8 cellular contexts compared by ENCODE assay signal in the genomic region with DNA sequence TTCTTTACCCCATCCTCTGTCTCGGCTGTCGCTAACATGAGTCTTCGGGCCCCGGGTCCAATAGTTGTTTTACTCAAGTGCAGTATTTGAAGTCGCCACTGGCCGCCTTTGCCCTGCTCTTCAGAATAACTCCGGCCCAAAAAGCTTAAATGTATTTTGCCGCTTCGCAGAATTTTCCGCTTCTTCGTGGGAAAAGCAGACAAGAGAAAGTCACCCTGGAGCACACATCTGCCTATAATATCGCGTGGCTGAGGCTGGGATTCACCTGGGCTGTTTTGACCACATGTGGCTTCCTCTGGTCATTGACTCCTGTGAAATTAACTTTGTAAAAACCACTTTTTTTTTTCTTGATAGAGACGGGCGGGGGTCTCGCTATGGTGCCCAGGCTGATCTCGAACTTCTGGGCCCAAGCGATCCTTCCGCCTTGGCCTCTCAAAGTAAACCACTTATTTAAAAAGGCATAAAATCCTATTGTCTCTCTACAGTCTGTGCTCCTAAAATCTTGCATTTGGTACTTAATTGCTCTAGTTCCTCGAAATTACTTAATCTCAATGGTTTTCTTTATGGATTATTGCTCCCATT. TPM values are rescaled to one million over a fixed set of nuclear protein-coding genes. Genes with fewer than 3 reads are reported as not detected.
DNase-seq lines count a peak whose midpoint lies in the region; ATAC-seq, FAIRE-seq and TF ChIP-seq lines count a peak whose summit lies in the region.

No MANE protein-coding gene starts in this region.

- FAIRE-seq in kidney (lab: Jason Lieb, UNC): no peak

- H3K4me1 ChIP-seq in kidney (ENCODE audit: control insufficient read depth in 1 of 2, insufficient read depth in 1 of 2, low read depth in 1 of 2, low read length in 2 of 2) (peaks cover 5 to 11% of the 10 kb centered on the region in 2 donors), suprapubic skin (peaks cover 28% of the 10 kb centered on the region)

- no peak for TF ChIP-seq POLR2A in suprapubic skin (IDR thresholded peaks at IDR 0.05)

- peak overlapping the region; percentile 95 for H3K4me3 Mint-ChIP-seq in activated CD4-positive, alpha-beta T cell treated with anti-CD3 and anti-CD28 coated beads, Interleukin-2, amount 10 ng/mL, durations not matched to agents 24 days and 14 days
- peak overlapping the region; percentile 92 for H3K4me3 Mint-ChIP-seq in activated naive CD8-positive, alpha-beta T cell treated with anti-CD3 and anti-CD28 coated beads, Interleukin-2, amount 10 ng/mL, durations not matched to agents 7 days and 5 days

- H3K27ac ChIP-seq in kidney (ENCODE audit: low read depth in 2 of 2, low read length in 2 of 2) (peak overlapping the region; percentile 62 to 67), suprapubic skin (peak overlapping the region; percentile 81)

- H3K9ac ChIP-seq in kidney (ENCODE audit: low read length in 2 of 2): peak overlapping the region in 1 of 2 donors; percentile 59

- no peak for TF ChIP-seq EP300 in suprapubic skin (IDR thresholded peaks at IDR 0.05)

- H3K4me1 Mint-ChIP-seq in activated CD4-positive, alpha-beta T cell treated with anti-CD3 and anti-CD28 coated beads, Interleukin-2, amount 10 ng/mL, durations not matched to agents 24 days and 14 days: peaks cover 27% of the 10 kb centered on the region
- peaks cover 25% of the 10 kb centered on the region for H3K4me1 Mint-ChIP-seq in activated naive CD8-positive, alpha-beta T cell treated with anti-CD3 and anti-CD28 coated beads, Interleukin-2, amount 10 ng/mL, durations not matched to agents 7 days and 5 days

- peak overlapping the region; percentile 96 for H3K27ac Mint-ChIP-seq in activated CD4-positive, alpha-beta T cell treated with anti-CD3 and anti-CD28 coated beads, Interleukin-2, amount 10 ng/mL, durations not matched to agents 24 days and 14 days
- peak overlapping the region; percentile 90 for H3K27ac Mint-ChIP-seq in activated naive CD8-positive, alpha-beta T cell treated with anti-CD3 and anti-CD28 coated beads, Interleukin-2, amount 10 ng/mL, durations not matched to agents 7 days and 5 days

- no peaks in the 10 kb centered on the region for H3K9me3 ChIP-seq in kidney (ENCODE audit: control insufficient read depth in 1 of 2, low read length in 2 of 2)
- no peaks in the 10 kb centered on the region for H3K9me3 ChIP-seq in suprapubic skin

- peak; percentile 0 for ATAC-seq in HG03378 (IDR thresholded peaks at IDR 0.05; ENCODE audit: unreplicated experiment)
- ATAC-seq in activated naive CD8-positive, alpha-beta T cell treated with anti-CD3 and anti-CD28 coated beads, Interleukin-2, amount 10 ng/mL, durations not matched to agents 7 days and 5 days (ENCODE audit: low read depth): no peak

- POLR2A ChIA-PET in activated naive CD8-positive, alpha-beta T cell treated with anti-CD3 and anti-CD28 coated beads, Interleukin-2, amount 10 ng/mL, durations not matched to agents 7 days and 5 days (lab: Charles Lee): interaction anchor here (1.0 to 1.2 kb wide), 2 partner anchors 17 to 197 kb away, joined by 4 to 5 read pairs; no protein-coding TSS in a partner anchor

- peaks cover 19% of the 10 kb centered on the region for H3K36me3 Mint-ChIP-seq in activated CD4-positive, alpha-beta T cell treated with anti-CD3 and anti-CD28 coated beads, Interleukin-2, amount 10 ng/mL, durations not matched to agents 24 days and 14 days (ENCODE audit: low read depth)
- peaks cover 21% of the 10 kb centered on the region for H3K36me3 Mint-ChIP-seq in activated naive CD8-positive, alpha-beta T cell treated with anti-CD3 and anti-CD28 coated beads, Interleukin-2, amount 10 ng/mL, durations not matched to agents 7 days and 5 days

- no peaks in the 10 kb centered on the region for H3K27me3 Mint-ChIP-seq in activated CD4-positive, alpha-beta T cell treated with anti-CD3 and anti-CD28 coated beads, Interleukin-2, amount 10 ng/mL, durations not matched to agents 24 days and 14 days
- no peaks in the 10 kb centered on the region for H3K27me3 Mint-ChIP-seq in activated naive CD8-positive, alpha-beta T cell treated with anti-CD3 and anti-CD28 coated beads, Interleukin-2, amount 10 ng/mL, durations not matched to agents 7 days and 5 days

- TF ChIP-seq CTCF in kidney (IDR thresholded peaks at IDR 0.05; ENCODE audit: borderline replicate concordance, extremely low read depth, insufficient read depth) (no peak), suprapubic skin (IDR thresholded peaks at IDR 0.05) (no peak)

- H3K36me3 ChIP-seq in kidney (ENCODE audit: control insufficient read depth in 1 of 2, insufficient read depth in 2 of 2, low read length in 2 of 2) (no peaks in the 10 kb centered on the region), suprapubic skin (no peaks in the 10 kb centered on the region)

- intact Hi-C loops in activated CD4-positive, alpha-beta T cell treated with anti-CD3 and anti-CD28 coated beads, Interleukin-2, amount 10 ng/mL, durations not matched to agents 24 days and 14 days (cut with micrococcal nuclease): loop anchor here (1.0 to 10.0 kb wide), 6 partner anchors 115 to 1151 kb away; a partner anchor contains a TSS
- intact Hi-C loops in kidney (cut with DNase I): no loop called here

- no peaks in the 10 kb centered on the region for H3K9me3 Mint-ChIP-seq in activated CD4-positive, alpha-beta T cell treated with anti-CD3 and anti-CD28 coated beads, Interleukin-2, amount 10 ng/mL, durations not matched to agents 24 days and 14 days
- no peaks in the 10 kb centered on the region for H3K9me3 Mint-ChIP-seq in activated naive CD8-positive, alpha-beta T cell treated with anti-CD3 and anti-CD28 coated beads, Interleukin-2, amount 10 ng/mL, durations not matched to agents 7 days and 5 days

- 14% methylated on average over 16 of the region's 20 CpGs for WGBS in suprapubic skin

- H3K27me3 ChIP-seq in suprapubic skin: no peaks in the 10 kb centered on the region

- H3K4me3 ChIP-seq in kidney (ENCODE audit: low read length in 2 of 2) (peak overlapping the region; percentile 78 to 96), suprapubic skin (peak overlapping the region; percentile 93)

- DNase-seq in activated CD4-positive, alpha-beta T cell treated with anti-CD3 and anti-CD28 coated beads, Interleukin-2, amount 10 ng/mL, durations not matched to agents 24 days and 14 days: no peak
- no peak for DNase-seq in activated CD4-positive, alpha-beta T cell treated with anti-CD3 and anti-CD28 coated beads for 48 hours
- DNase-seq in activated naive CD8-positive, alpha-beta T cell treated with anti-CD3 and anti-CD28 coated beads, Interleukin-2, amount 10 ng/mL, durations not matched to agents 7 days and 5 days: no peak
- DNase-seq in kidney (no peak), suprapubic skin (ENCODE audit: low spot score in 2 of 2) (peak in 1 of 2 donors; percentile 79), ureter (ENCODE audit: low spot score) (no peak), T-helper 9 cell (no peak)

RNA-seq across cellular contexts. Expression of a gene that starts 0.7 kb away (rescaled TPM):
- 61.0 and 74.4 TPM in 2 replicates for total RNA-seq in activated CD4-positive, alpha-beta T cell treated with anti-CD3 and anti-CD28 coated beads, Interleukin-2, amount 10 ng/mL, durations not matched to agents 24 days and 14 days
- total RNA-seq in activated naive CD8-positive, alpha-beta T cell treated with anti-CD3 and anti-CD28 coated beads, Interleukin-2, amount 10 ng/mL, durations not matched to agents 7 days and 5 days: 10 to 100 TPM; 56.0 to 62.9 TPM
- 34.0 TPM for total RNA-seq in kidney
- polyA plus RNA-seq in kidney (ENCODE audit: insufficient read depth, low read depth, low replicate concordance): 19.0 TPM
- 10 to 100 TPM; 22.9 to 49.2 (median 28.4) TPM for total RNA-seq in suprapubic skin
- total RNA-seq in ureter: 56.7 TPM
